ENCODE assay signal across 16 cellular contexts in the genomic region with DNA sequence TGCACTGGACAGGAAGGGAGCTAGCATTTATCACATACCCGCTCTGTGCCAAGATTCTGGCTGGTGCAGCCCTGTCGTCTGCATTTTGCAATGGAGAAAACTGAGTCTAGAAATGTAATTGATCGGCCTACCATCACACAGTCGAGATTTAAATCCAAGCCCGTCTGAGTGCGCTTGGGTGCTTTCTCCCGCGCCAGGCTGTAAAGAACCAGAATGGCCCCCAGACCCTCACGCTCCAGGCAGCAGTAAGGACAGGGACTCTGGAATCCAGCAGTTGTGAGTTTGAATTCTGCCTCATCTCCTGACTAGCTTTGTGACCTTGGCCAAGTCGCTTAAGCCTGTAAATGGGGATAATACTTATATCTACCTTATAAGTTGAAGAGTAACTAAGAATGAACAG. TPM values are rescaled to one million over a fixed set of nuclear protein-coding genes. Genes with fewer than 3 reads are reported as not detected.
DNase-seq lines count a peak whose midpoint lies in the region; TF ChIP-seq lines count a peak whose summit lies in the region.
"Had no signal": no experiment of that assay in that cellular context is flagged by ENCODE, and none has a peak within 500 bp of the region (broad histone marks: within the 10 kb centered on the region; RNA-seq: fewer than 3 reads in every experiment).

No MANE protein-coding gene starts in this region.

- H3K9ac ChIP-seq in colonic mucosa (ENCODE audit: low read depth in 2 of 2, low read length in 2 of 2) (peak overlapping the region in 1 of 2 donors; percentile 55), muscle layer of colon (ENCODE audit: low read length) (no peak overlapping the region)
- H3K9ac ChIP-seq: KMS-11 had no signal

- intact Hi-C loops in colonic mucosa (cut with DNase I): loop anchor here (10.0 kb wide), 1 partner anchor 212 kb away; no protein-coding TSS in a partner anchor

- H3K27ac ChIP-seq in RWPE1: peak overlapping the region; percentile 90
- peak overlapping the region; percentile 71 for H3K27ac ChIP-seq in colonic mucosa
- peak overlapping the region; percentile 59 for H3K27ac ChIP-seq in muscle layer of colon (ENCODE audit: low read depth, low read length)
- H3K27ac ChIP-seq in temporal lobe (ENCODE audit: low read depth, low read length): peak overlapping the region; percentile 100
- H3K27ac ChIP-seq: KMS-11 had no signal

- H3K4me1 ChIP-seq in colonic mucosa (peaks cover 10% of the 10 kb centered on the region), muscle layer of colon (ENCODE audit: insufficient read depth, low read length) (peaks cover 50% of the 10 kb centered on the region)

- TF ChIP-seq CTCF in RWPE1 (conservative IDR thresholded peaks at IDR 0.05; ENCODE audit: low read depth): no peak
- TF ChIP-seq CTCF in colonic mucosa (IDR thresholded peaks at IDR 0.05): no peak

- DNase-seq in RWPE1 (ENCODE audit: low spot score): no peak
- DNase-seq in colonic mucosa: no peak
- DNase-seq in NCI-H526 (lab: John Stamatoyannopoulos, UW): no peak
- DNase-seq in KG1 (lab: John Stamatoyannopoulos, UW): no peak
- no peak for DNase-seq in ecto neural progenitor cell (ENCODE audit: low spot score)
- DNase-seq in activated T-cell treated with anti-CD3 and anti-CD28 coated beads, Interleukin-2, amount 50 U/mL, for 1 hour: no peak
- DNase-seq: activated gamma-delta T cell; CD4-positive, alpha-beta T cell; GDM1; NCI-H1694 treated with DMSO at 0.1 percent for 48 hours; NCI-H69; stimulated activated naive CD4-positive, alpha-beta T cell treated with Interleukin-2 at 50 U/mL for 16 hours; T-helper 9 cell had no signal

- POLR2A ChIA-PET in RWPE1 (lab: Yijun Ruan, JAX; ENCODE audit: low non-redundant PET): no interaction called here

- CTCF ChIA-PET in RWPE1 (lab: Yijun Ruan, JAX): interaction anchor here (1.0 kb wide), 1 partner anchor 214 kb away, joined by 3 read pairs; no protein-coding TSS in a partner anchor

- H3K27me3 ChIP-seq in colonic mucosa: no peaks in the 10 kb centered on the region
- no peaks in the 10 kb centered on the region for H3K27me3 ChIP-seq in muscle layer of colon (ENCODE audit: control insufficient read depth in 1 of 2, insufficient read depth in 2 of 2, low read length in 2 of 2)

- H3K36me3 ChIP-seq in colonic mucosa (peaks cover 14% of the 10 kb centered on the region), muscle layer of colon (ENCODE audit: insufficient read depth, low read length) (peaks cover 42% of the 10 kb centered on the region)

- H3K4me3 ChIP-seq in colonic mucosa (no peak overlapping the region), muscle layer of colon (ENCODE audit: low read depth in 1 of 2, low read length in 2 of 2) (no peak overlapping the region)

- no peaks in the 10 kb centered on the region for H3K9me3 ChIP-seq in colonic mucosa
- no peaks in the 10 kb centered on the region for H3K9me3 ChIP-seq in muscle layer of colon (ENCODE audit: low read length)

RNA-seq across cellular contexts. Expression of a gene that starts 10.8 kb away (rescaled TPM):
- total RNA-seq in colonic mucosa (100 to 1,000 TPM; 106 to 107 TPM), temporal lobe (28.0 TPM)

RNA-seq across cellular contexts. Expression of a gene that starts 31.5 kb away (rescaled TPM):
- total RNA-seq in colonic mucosa (10 to 100 TPM; 44.8 to 46.2 TPM), temporal lobe (49.2 TPM)
